22 cellular contexts compared by ENCODE assay signal in the genomic region with DNA sequence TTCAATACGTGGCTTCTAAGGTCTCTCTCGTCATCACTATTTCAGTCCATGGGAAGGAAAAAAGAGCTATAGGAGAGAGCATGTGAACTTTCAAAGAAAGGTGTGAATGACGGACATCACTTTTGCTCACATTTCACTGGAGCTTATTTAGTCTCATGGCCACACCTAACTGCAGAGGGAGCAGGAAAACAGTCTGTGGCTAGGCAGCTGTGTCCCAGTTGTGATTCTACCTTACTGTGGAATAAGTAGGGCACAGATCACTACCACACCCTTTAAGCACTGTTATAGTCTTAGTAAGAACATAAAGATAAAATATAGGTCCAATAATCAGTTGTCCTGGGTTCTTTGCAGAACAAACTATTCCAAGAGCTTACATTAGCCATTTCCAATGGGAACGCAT.
DNase-seq lines count a peak whose midpoint lies in the region; ATAC-seq and TF ChIP-seq lines count a peak whose summit lies in the region.
"Had no signal": no experiment of that assay in that cellular context is flagged by ENCODE, and none has a peak within 500 bp of the region (broad histone marks: within the 10 kb centered on the region; RNA-seq: fewer than 3 reads in every experiment).

No MANE protein-coding gene starts in this region.

- H2BK5ac ChIP-seq in H9 (ENCODE audit: insufficient read length, low read length): no peak overlapping the region

- H3K4me3 Mint-ChIP-seq in Calu3 (ENCODE audit: low read depth, unreplicated experiment) (peak overlapping the region; percentile 50), H9 (no peak overlapping the region)
- H3K4me3 Mint-ChIP-seq: CD14-positive monocyte; CD4-positive, alpha-beta T cell; GM23338 had no signal

- H3K79me1 ChIP-seq in H9 (ENCODE audit: insufficient read depth, low read depth, low read length, poor library complexity, severe bottlenecking): no peaks in the 10 kb centered on the region

- no peak overlapping the region for H3K18ac ChIP-seq in H9 (ENCODE audit: insufficient read length, low read depth, low read length)

- H3K9me3 Mint-ChIP-seq in Calu3 (ENCODE audit: low read depth, unreplicated experiment): no peaks in the 10 kb centered on the region
- no peaks in the 10 kb centered on the region for H3K9me3 Mint-ChIP-seq in H9
- H3K9me3 Mint-ChIP-seq: CD14-positive monocyte; CD4-positive, alpha-beta T cell; CD8-positive, alpha-beta memory T cell; GM23338 had no signal

- CTCF ChIA-PET in Calu3 (lab: Charles Lee): no interaction called here

- peak; percentile 84 for ATAC-seq in mucosa of descending colon
- ATAC-seq: A549, GM23338 had no signal

- no peak overlapping the region for H4K8ac ChIP-seq in H9 (replicated peaks; ENCODE audit: insufficient read length, low read depth, low read length)

- no peaks in the 10 kb centered on the region for H3K23me2 ChIP-seq in H9 (ENCODE audit: insufficient read length, low read depth, low read length, poor library complexity, severe bottlenecking)

- H2AK5ac ChIP-seq in H9 (ENCODE audit: insufficient read length, low read length): no peak overlapping the region

- no peak overlapping the region for H2BK15ac ChIP-seq in H9 (ENCODE audit: low read depth, low read length)

- TF ChIP-seq POLR2A in transverse colon (IDR thresholded peaks at IDR 0.05): no peak

- no peak overlapping the region for H3K4me2 ChIP-seq in H9 (ENCODE audit: insufficient read depth, insufficient read length, low read length)
- H3K4me2 ChIP-seq: A549, GM23338 had no signal

- no peak for TF ChIP-seq CTCF in Calu3 (IDR thresholded peaks at IDR 0.05; ENCODE audit: unreplicated experiment)
- no peak for TF ChIP-seq CTCF in VCaP (conservative IDR thresholded peaks at IDR 0.05)
- TF ChIP-seq CTCF in mucosa of descending colon (IDR thresholded peaks at IDR 0.05): no peak
- no peak for TF ChIP-seq CTCF in transverse colon (IDR thresholded peaks at IDR 0.05)
- no peak for TF ChIP-seq CTCF in H9 (conservative IDR thresholded peaks at IDR 0.05)

- WGBS in transverse colon (ENCODE audit: low coverage in 1 of 2), 2 donors: 85 to 86% methylated on average over 2 to 4 of the region's 4 CpGs
- no CpG with 5 or more reads among the region's 4 CpGs for WGBS in H9 (ENCODE audit: extremely low coverage, insufficient read length, low lambda C conversion rate)

- no peak for TF ChIP-seq EP300 in transverse colon (IDR thresholded peaks at IDR 0.05; ENCODE audit: low read depth)

- H3K27me3 ChIP-seq in transverse colon (no peaks in the 10 kb centered on the region), H9 (ENCODE audit: insufficient read depth, low read length) (no peaks in the 10 kb centered on the region)
- H3K27me3 ChIP-seq: BE2C; BLaER1 treated with 17β-estradiol and CSF1 and Interleukin-3, amounts not matched to agents 10 nM and 100 nM had no signal

- H3K27ac ChIP-seq in VCaP: peak overlapping the region; percentile 77
- H3K27ac ChIP-seq in transverse colon: no peak overlapping the region
- no peak overlapping the region for H3K27ac ChIP-seq in H9 (ENCODE audit: insufficient read length, low read depth, low read length)
- H3K27ac ChIP-seq: 22Rv1; A549; BLaER1 treated with 17β-estradiol and CSF1 and Interleukin-3, amounts not matched to agents 10 nM and 100 nM had no signal

- no peak overlapping the region for H3K23ac ChIP-seq in H9 (ENCODE audit: insufficient read length, low read depth, low read length)

- H3K4me1 Mint-ChIP-seq in Calu3 (ENCODE audit: low read depth, unreplicated experiment) (peaks cover 73% of the 10 kb centered on the region), H9 (peaks cover 13 to 14% of the 10 kb centered on the region in 2 experiments)
- H3K4me1 Mint-ChIP-seq: CD8-positive, alpha-beta memory T cell had no signal

- H3K9me3 ChIP-seq in mucosa of descending colon: no peaks in the 10 kb centered on the region
- no peaks in the 10 kb centered on the region for H3K9me3 ChIP-seq in transverse colon
- no peaks in the 10 kb centered on the region for H3K9me3 ChIP-seq in H9 (ENCODE audit: control insufficient read depth, low read depth, low read length)
- H3K9me3 ChIP-seq: A549; BE2C; BLaER1 treated with 17β-estradiol and CSF1 and Interleukin-3, amounts not matched to agents 10 nM and 100 nM; HAP-1 had no signal

- no peaks in the 10 kb centered on the region for H4K20me1 ChIP-seq in H9 (ENCODE audit: control insufficient read depth, insufficient read depth, insufficient read length)
- H4K20me1 ChIP-seq: BLaER1 treated with 17β-estradiol and CSF1 and Interleukin-3, amounts not matched to agents 10 nM and 100 nM had no signal

- H3K14ac ChIP-seq in H9 (ENCODE audit: insufficient read depth, low read length): no peak overlapping the region

- no peak overlapping the region for H2BK20ac ChIP-seq in H9 (ENCODE audit: low read depth, low read length, poor library complexity, severe bottlenecking)

- H3K36me3 ChIP-seq in mucosa of descending colon (ENCODE audit: low read depth) (no peaks in the 10 kb centered on the region), transverse colon (no peaks in the 10 kb centered on the region)
- H3K36me3 ChIP-seq: BE2C; BLaER1 treated with 17β-estradiol and CSF1 and Interleukin-3, amounts not matched to agents 10 nM and 100 nM; HAP-1 had no signal

- no peak overlapping the region for H3K56ac ChIP-seq in H9 (ENCODE audit: insufficient read length, low read depth, low read length)

- H3K27ac Mint-ChIP-seq in Calu3 (ENCODE audit: unreplicated experiment): peak overlapping the region; percentile 79
- no peak overlapping the region for H3K27ac Mint-ChIP-seq in H9
- H3K27ac Mint-ChIP-seq: CD4-positive, alpha-beta T cell; CD8-positive, alpha-beta memory T cell; GM23338 had no signal

- intact Hi-C loops in Calu3 (cut with micrococcal nuclease; ENCODE audit: unreplicated experiment): no loop called here
- intact Hi-C loops in mucosa of descending colon (cut with DNase I, micrococcal nuclease): loop anchor here in 1 of 2 donors (10.0 kb wide), 1 partner anchor 193 kb away; a partner anchor contains a TSS
- intact Hi-C loops in transverse colon (cut with DNase I; ENCODE audit: low total_unique reads): no loop called here

- no TSS peak for BruUV-seq in Calu3 (replicated peaks; lab: Mats Ljungman, UMichigan)

- H4K91ac ChIP-seq in H9 (ENCODE audit: insufficient read length, low read depth, low read length): no peak overlapping the region

- no peaks in the 10 kb centered on the region for H3K79me2 ChIP-seq in H9 (ENCODE audit: insufficient read depth, low read length)

- H3K27me3 Mint-ChIP-seq in Calu3 (ENCODE audit: unreplicated experiment) (no peaks in the 10 kb centered on the region), H9 (ENCODE audit: low read depth) (peaks cover 1% of the 10 kb centered on the region; the same call in 1 of the 2 replicates)
- H3K27me3 Mint-ChIP-seq: CD4-positive, alpha-beta T cell had no signal

- DNase-seq in Calu3 (no peak), mucosa of descending colon (peak in 1 of 3 donors; percentile 49), transverse colon (peak; percentile 34), NCI-H524 (lab: John Stamatoyannopoulos, UW) (no peak), NCI-H524 treated with DMSO at 0.1 percent for 48 hours (lab: John Stamatoyannopoulos, UW) (no peak), H9 (no peak), SIG-M5 (lab: John Stamatoyannopoulos, UW) (no peak)
- DNase-seq: ACHN; AML-193; BE2C; CD4-positive, alpha-beta T cell; CD8-positive, alpha-beta memory T cell; DMS53; DMS79 treated with DMSO at 0.1 percent for 48 hours; GF-D8 had no signal

- H3K4ac ChIP-seq in H9 (ENCODE audit: low read depth, low read length): no peak overlapping the region

- H3K36me3 Mint-ChIP-seq in Calu3 (ENCODE audit: insufficient read depth, unreplicated experiment) (no peaks in the 10 kb centered on the region), H9 (ENCODE audit: insufficient read depth in 1 of 3, low read depth in 3 of 3) (no peaks in the 10 kb centered on the region)
- H3K36me3 Mint-ChIP-seq: CD14-positive monocyte; CD8-positive, alpha-beta memory T cell had no signal

- H4K5ac ChIP-seq in H9 (ENCODE audit: insufficient read length, low read depth, low read length): no peak overlapping the region

- H3K9ac ChIP-seq in H9 (ENCODE audit: extremely low read depth, insufficient read length, low read length): no peak overlapping the region
- H3K9ac ChIP-seq: BLaER1 treated with 17β-estradiol and CSF1 and Interleukin-3, amounts not matched to agents 10 nM and 100 nM had no signal

- in situ Hi-C loops in transverse colon (cut with MboI; ENCODE audit: low pct_ligation_motif_present in 1 of 4, low pct_unique_long_range_greater_than_20kb in 1 of 4, low sequenced_read_pairs in 3 of 4): loop anchor here (10.0 to 25.0 kb wide), 4 partner anchors 190 to 615 kb away; a partner anchor contains a TSS

- H2BK120ac ChIP-seq in H9 (ENCODE audit: low read depth, low read length, poor library complexity, severe bottlenecking): no peak overlapping the region

- no peak overlapping the region for H3K4me3 ChIP-seq in mucosa of descending colon
- no peak overlapping the region for H3K4me3 ChIP-seq in transverse colon
- H3K4me3 ChIP-seq: A549; BLaER1 treated with 17β-estradiol and CSF1 and Interleukin-3, amounts not matched to agents 10 nM and 100 nM; GM23338; HAP-1 had no signal

- no peak overlapping the region for H2BK12ac ChIP-seq in H9 (ENCODE audit: insufficient read length, low read depth, low read length)

- no peak overlapping the region for H3T11ph ChIP-seq in H9 (ENCODE audit: low read length)

- H2AFZ ChIP-seq in H9 (ENCODE audit: low read length): no peak overlapping the region
- H2AFZ ChIP-seq: GM23338 had no signal

- H3K4me1 ChIP-seq in mucosa of descending colon (ENCODE audit: low read depth) (peaks cover 18% of the 10 kb centered on the region), transverse colon (peaks cover 0 to 62% (median 12%) of the 10 kb centered on the region in 4 donors), H9 (ENCODE audit: insufficient read depth, low read length) (no peaks in the 10 kb centered on the region)
- H3K4me1 ChIP-seq: HAP-1 had no signal
